ENCODE assay signal across 6 cellular contexts in the genomic region with DNA sequence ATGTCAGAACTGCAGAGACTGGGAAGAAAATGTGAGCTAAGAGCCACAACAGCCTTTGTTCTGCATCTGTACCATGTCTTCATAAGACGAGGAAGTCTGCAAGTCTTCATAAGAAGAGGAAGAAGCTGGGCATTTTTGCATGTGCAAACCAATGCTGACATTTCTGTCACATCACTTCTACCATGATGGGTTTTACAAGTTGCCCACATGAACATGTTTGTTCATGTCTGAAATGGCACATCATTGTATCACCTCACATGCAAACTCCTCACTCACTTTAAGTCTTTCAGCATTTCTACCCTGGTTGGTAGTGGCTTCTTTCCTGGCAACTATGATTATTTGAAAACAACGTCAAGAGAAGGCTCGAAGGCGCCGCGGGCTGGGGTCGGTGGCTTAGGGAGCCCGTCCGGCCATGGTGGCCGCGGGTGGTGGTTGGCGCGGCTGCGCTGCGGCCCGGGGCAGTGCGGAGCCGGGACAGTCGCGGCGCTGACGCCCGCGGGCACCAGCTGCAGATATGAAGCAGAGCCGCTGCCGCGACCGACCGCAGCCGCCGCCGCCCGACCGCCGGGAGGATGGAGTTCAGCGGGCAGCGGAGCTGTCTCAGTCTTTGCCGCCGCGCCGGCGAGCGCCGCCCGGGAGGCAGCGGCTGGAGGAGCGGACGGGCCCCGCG.
A peak's percentile ranks its signal among the peaks of the same experiment; 100 is the strongest.
DNase-seq lines count a peak whose midpoint lies in the region; ATAC-seq, FAIRE-seq and TF ChIP-seq lines count a peak whose summit lies in the region.
"Not testable (repeated sequence)": the region's sequence is repeated elsewhere in the genome, so short reads cannot be mapped to it uniquely, and the experiment has no call there.

No MANE protein-coding gene starts in this region.

- H3K79me2 ChIP-seq in mesendoderm (ENCODE audit: control insufficient read depth, insufficient read depth, low read length): not testable (repeated sequence)

- not testable (repeated sequence) for H3K23ac ChIP-seq in mesendoderm (ENCODE audit: low read length)

- H4K8ac ChIP-seq in mesendoderm (ENCODE audit: low read depth, low read length): not testable (repeated sequence)

- H2BK15ac ChIP-seq in mesendoderm (replicated peaks; ENCODE audit: low read depth): not testable (repeated sequence)

- not testable (repeated sequence) for H3K9ac ChIP-seq in mesendoderm (ENCODE audit: low read length)

- peak; percentile 48 for ATAC-seq in foreskin keratinocyte

- not testable (repeated sequence) for H3K27me3 ChIP-seq in bronchial epithelial cell (ENCODE audit: control insufficient read depth, insufficient read depth, low read length); foreskin keratinocyte; mesendoderm (ENCODE audit: insufficient read depth, low read length, poor library complexity)

- H3K4me1 ChIP-seq in foreskin keratinocyte; mesendoderm (ENCODE audit: control insufficient read depth, low read depth, low read length): not testable (repeated sequence)

- H2AK5ac ChIP-seq in mesendoderm (ENCODE audit: low read length): not testable (repeated sequence)

- not testable (repeated sequence) for H3K36me3 ChIP-seq in bronchial epithelial cell (ENCODE audit: control insufficient read depth, insufficient read depth, low read length); mesendoderm (ENCODE audit: control insufficient read depth, insufficient read depth, low read length)

- FAIRE-seq in bronchial epithelial cell (lab: Jason Lieb, UNC): not testable (repeated sequence)

- WGBS in mesendoderm (ENCODE audit: extremely low coverage, insufficient coverage, low lambda C conversion rate): no CpG with 5 or more reads among the region's 50 CpGs

- not testable (repeated sequence) for H2BK120ac ChIP-seq in mesendoderm (ENCODE audit: low read depth, low read length)

- H3K79me1 ChIP-seq in mesendoderm (ENCODE audit: low read length): not testable (repeated sequence)

- H2BK5ac ChIP-seq in mesendoderm (ENCODE audit: low read length): not testable (repeated sequence)

- not testable (repeated sequence) for H3K4ac ChIP-seq in mesendoderm (ENCODE audit: low read depth, low read length)

- TF ChIP-seq CTCF in bronchial epithelial cell (IDR thresholded peaks at IDR 0.05; ENCODE audit: insufficient read depth, low read length, severe bottlenecking); epithelial cell of esophagus (IDR thresholded peaks at IDR 0.05; ENCODE audit: insufficient read depth, low read depth, low read length, missing control alignments); foreskin keratinocyte (conservative IDR thresholded peaks at IDR 0.05): not testable (repeated sequence)

- H4K5ac ChIP-seq in mesendoderm (ENCODE audit: low read length): not testable (repeated sequence)

- not testable (repeated sequence) for H3K4me3 ChIP-seq in bronchial epithelial cell (ENCODE audit: low read depth, low read length); epithelial cell of esophagus (ENCODE audit: low read length); mesendoderm (ENCODE audit: low read length)

- not testable (repeated sequence) for H3K27ac ChIP-seq in epithelial cell of prostate; foreskin keratinocyte; mesendoderm (ENCODE audit: low read depth, low read length)

- H3K18ac ChIP-seq in mesendoderm (ENCODE audit: low read length): peak overlapping the region; percentile 41

- not testable (repeated sequence) for H3K56ac ChIP-seq in mesendoderm (ENCODE audit: low read length)

- peak; percentile 52 for DNase-seq in bronchial epithelial cell (ENCODE audit: low read depth)
- peak; percentile 57 for DNase-seq in epithelial cell of esophagus (ENCODE audit: low read depth)
- DNase-seq in epithelial cell of prostate (ENCODE audit: low read depth, low spot score): peak; percentile 12
- DNase-seq in foreskin keratinocyte: peak in 1 of 2 donors; percentile 47
- DNase-seq in mesendoderm: not testable (repeated sequence)
- peak; percentile 4 for DNase-seq in pons (ENCODE audit: low spot score)

- not testable (repeated sequence) for H3K4me2 ChIP-seq in mesendoderm (ENCODE audit: low read length)
